ENCODE assay signal across 10 cellular contexts in the genomic region with DNA sequence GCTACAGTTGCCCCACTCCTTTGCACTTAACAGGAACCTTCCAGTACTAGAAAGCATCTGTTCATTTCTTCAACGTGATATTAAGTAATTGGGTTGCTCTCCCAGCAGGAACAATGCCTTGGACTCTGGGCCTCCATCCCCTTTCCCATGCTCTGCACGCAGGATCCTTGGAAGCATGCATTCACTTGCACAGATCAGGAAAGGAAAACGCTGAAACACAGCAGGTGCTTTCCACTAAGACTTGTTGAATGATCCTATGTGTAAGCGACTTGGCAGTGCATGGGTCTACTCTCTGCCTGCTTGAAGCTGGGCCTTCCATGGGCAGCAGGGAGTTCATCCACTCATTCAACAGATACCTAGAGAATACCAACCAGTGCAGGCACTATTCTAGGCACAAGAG. TPM values are rescaled to one million over a fixed set of nuclear protein-coding genes. Genes with fewer than 3 reads are reported as not detected.
DNase-seq lines count a peak whose midpoint lies in the region; ATAC-seq and TF ChIP-seq lines count a peak whose summit lies in the region.
"Had no signal": no experiment of that assay in that cellular context is flagged by ENCODE, and none has a peak within 500 bp of the region (broad histone marks: within the 10 kb centered on the region; RNA-seq: fewer than 3 reads in every experiment).

No MANE protein-coding gene starts in this region.

- peaks cover 7% of the 10 kb centered on the region for H3K4me1 Mint-ChIP-seq in T-helper 2 cell treated with Interferon-gamma antibody and Interleukin-4, amounts not matched to agents 5 μg/mL and 100 μg/mL, for 36 hours (ENCODE audit: low read depth)
- H3K4me1 Mint-ChIP-seq in T-helper 17 cell = peaks cover 15% of the 10 kb centered on the region

- H3K27me3 ChIP-seq in thoracic aorta (replicated peaks; ENCODE audit: insufficient read depth) = no peaks in the 10 kb centered on the region

- peaks cover 44 to 74% of the 10 kb centered on the region in 2 donors for H3K4me1 ChIP-seq in thoracic aorta (ENCODE audit: control insufficient read depth in 1 of 2, low read depth in 2 of 2)

- H3K4me3 Mint-ChIP-seq in T-helper 2 cell treated with Interferon-gamma antibody and Interleukin-4, amounts not matched to agents 5 μg/mL and 100 μg/mL, for 36 hours = peak overlapping the region; percentile 57
- peak overlapping the region; percentile 68 for H3K4me3 Mint-ChIP-seq in T-helper 17 cell

- H3K4me3 ChIP-seq in fibroblast of mammary gland (ENCODE audit: control insufficient read depth, low read depth, low read length) (peak overlapping the region; percentile 64), thoracic aorta (peak overlapping the region; percentile 92)
- H3K4me3 ChIP-seq: BLaER1 treated with 17β-estradiol and CSF1 and Interleukin-3, amounts not matched to agents 10 nM and 100 nM had no signal

- DNase-seq in T-helper 2 cell treated with Interferon-gamma antibody and Interleukin-4, amounts not matched to agents 5 μg/mL and 100 μg/mL, for 36 hours (ENCODE audit: low spot score) = no peak
- DNase-seq in T-helper 2 cell (no peak), T-helper 17 cell (no peak), fibroblast of mammary gland (ENCODE audit: low read depth) (peak; percentile 40), thoracic aorta (ENCODE audit: low spot score) (no peak), SIG-M5 treated with dmso at 0.1 percent for 504 hours (lab: John Stamatoyannopoulos, UW; ENCODE audit: unreplicated experiment) (no peak), CD1c-positive myeloid dendritic cell (ENCODE audit: extremely low spot score) (no peak), kidney glomerular epithelial cell (lab: John Stamatoyannopoulos, UW) (no peak)
- DNase-seq: stimulated activated naive CD4-positive, alpha-beta T cell treated with Interleukin-2 at 50 U/mL for 16 hours had no signal

- peaks cover 35% of the 10 kb centered on the region for H3K27me3 Mint-ChIP-seq in T-helper 2 cell treated with Interferon-gamma antibody and Interleukin-4, amounts not matched to agents 5 μg/mL and 100 μg/mL, for 36 hours (ENCODE audit: low read depth)
- peaks cover 9% of the 10 kb centered on the region for H3K27me3 Mint-ChIP-seq in T-helper 17 cell

- H3K9me3 ChIP-seq in T-helper 17 cell (ENCODE audit: control insufficient read depth, low read length, poor library complexity, severe bottlenecking) (no peaks in the 10 kb centered on the region), thoracic aorta (no peaks in the 10 kb centered on the region)
- H3K9me3 ChIP-seq: BLaER1 treated with 17β-estradiol and CSF1 and Interleukin-3, amounts not matched to agents 10 nM and 100 nM had no signal

- ATAC-seq in T-helper 17 cell = no peak
- ATAC-seq in thoracic aorta (ENCODE audit: insufficient number of reproducible peaks, low FRiP score, low read depth) = no peak

- H3K27ac Mint-ChIP-seq in T-helper 2 cell treated with Interferon-gamma antibody and Interleukin-4, amounts not matched to agents 5 μg/mL and 100 μg/mL, for 36 hours = no peak overlapping the region
- no peak overlapping the region for H3K27ac Mint-ChIP-seq in T-helper 17 cell

- H3K36me3 Mint-ChIP-seq in T-helper 2 cell treated with Interferon-gamma antibody and Interleukin-4, amounts not matched to agents 5 μg/mL and 100 μg/mL, for 36 hours (ENCODE audit: low read depth) = no peaks in the 10 kb centered on the region
- H3K36me3 Mint-ChIP-seq in T-helper 17 cell (ENCODE audit: low read depth) = no peaks in the 10 kb centered on the region

- no peaks in the 10 kb centered on the region for H3K9me3 Mint-ChIP-seq in T-helper 2 cell treated with Interferon-gamma antibody and Interleukin-4, amounts not matched to agents 5 μg/mL and 100 μg/mL, for 36 hours

- H3K27ac ChIP-seq in thoracic aorta = peak overlapping the region; percentile 76 to 88
- H3K27ac ChIP-seq: BLaER1 treated with 17β-estradiol and CSF1 and Interleukin-3, amounts not matched to agents 10 nM and 100 nM had no signal

- no peaks in the 10 kb centered on the region for H3K36me3 ChIP-seq in thoracic aorta
- H3K36me3 ChIP-seq: BLaER1 treated with 17β-estradiol and CSF1 and Interleukin-3, amounts not matched to agents 10 nM and 100 nM had no signal

- TF ChIP-seq CTCF in fibroblast of mammary gland (conservative IDR thresholded peaks at IDR 0.05; ENCODE audit: control insufficient read depth, insufficient read depth, low read depth, low read length) (no peak), thoracic aorta (IDR thresholded peaks at IDR 0.05) (no peak)

RNA-seq across cellular contexts. Expression of a gene that starts 2.3 kb away (rescaled TPM):
- total RNA-seq in T-helper 17 cell (under 1 TPM; 0.34 to 0.57 TPM), thoracic aorta (100 to 1,000 TPM; 674 to 973 TPM)

Comparison
In these comparisons a context has a peak if more than half of its experiments do, and no peak if none do; other contexts are left out.
1. RNA of a gene that starts 2.3 kb away (total RNA-seq): 674 to 973 TPM in thoracic aorta; 0.34 to 0.57 TPM in T-helper 17 cell; every median in the first group is over 100 times any median in the second.